Comparison of ENCODE assay signal across 6 cellular contexts in genomic region chr2:232142502-232142901, GRCh38.
"Had no signal": no experiment of that assay in that cellular context is flagged by ENCODE, and none has a peak within 500 bp of the region (broad histone marks: within the 10 kb centered on the region; RNA-seq: fewer than 3 reads in every experiment).

No MANE protein-coding gene starts in this region.

- H3K9me3 ChIP-seq: HAP-1 had no signal

- H3K36me3 ChIP-seq: HAP-1 had no signal

- H3K4me3 ChIP-seq: GM23248, HAP-1 had no signal

- DNase-seq: GOT3, HFFc6, KG1 had no signal

- H3K4me1 ChIP-seq: HAP-1 had no signal

- H3K27ac ChIP-seq: GM23248, HL-60 had no signal
